In genomic region chr3:58539636-58540035, GRCh38 we compare ENCODE assay signal across 18 cellular contexts. TPM values are rescaled to one million over a fixed set of nuclear protein-coding genes. Genes with fewer than 3 reads are reported as not detected.
DNase-seq lines count a peak whose midpoint lies in the region; ATAC-seq, FAIRE-seq and TF ChIP-seq lines count a peak whose summit lies in the region.
"Had no signal": no experiment of that assay in that cellular context is flagged by ENCODE, and none has a peak within 500 bp of the region (broad histone marks: within the 10 kb centered on the region; RNA-seq: fewer than 3 reads in every experiment).

No MANE protein-coding gene starts in this region.

- H3K4me3 ChIP-seq in right lobe of liver (no peak overlapping the region), HepG2 (replicated peaks in 1 of 3; ENCODE audit: insufficient read depth in 1 of 3, low read depth in 2 of 3, low read length in 3 of 3) (no peak overlapping the region), WERI-Rb-1 (ENCODE audit: low read depth, low read length) (no peak overlapping the region)
- H3K4me3 ChIP-seq: A549, BLaER1, GM12878, GM23248 had no signal

- no peak for FAIRE-seq in HepG2 (lab: Jason Lieb, UNC)
- FAIRE-seq in frontal cortex (lab: Jason Lieb, UNC), result no peak
- FAIRE-seq: A549, GM12878 had no signal

- TF ChIP-seq CTCF in right lobe of liver (IDR thresholded peaks at IDR 0.05) (no peak), HepG2 (CRISPR knock-in tag; IDR thresholded peaks at IDR 0.05) (no peak), VCaP (conservative IDR thresholded peaks at IDR 0.05) (no peak), neural crest cell (conservative IDR thresholded peaks at IDR 0.05) (no peak), WERI-Rb-1 (IDR thresholded peaks at IDR 0.05; ENCODE audit: low read depth, low read length) (no peak)

- POLR2A ChIA-PET in HepG2 (lab: Yijun Ruan, JAX), result no interaction called here

- no peaks in the 10 kb centered on the region for H4K20me1 ChIP-seq in HepG2 (ENCODE audit: insufficient read depth, low read length)
- H4K20me1 ChIP-seq: BLaER1 had no signal

- no peaks in the 10 kb centered on the region for H3K9me3 Mint-ChIP-seq in neural crest cell

- peaks cover 0 to 35% (median 14%) of the 10 kb centered on the region in 4 donors for H3K4me1 ChIP-seq in right lobe of liver
- peaks cover 39% of the 10 kb centered on the region for H3K4me1 ChIP-seq in HepG2 (ENCODE audit: insufficient read depth, low read length)
- H3K4me1 ChIP-seq: BLaER1 had no signal

- TF ChIP-seq POLR2A in right lobe of liver (IDR thresholded peaks at IDR 0.05) (no peak), HepG2 (IDR thresholded peaks at IDR 0.05; ENCODE audit: insufficient read depth in 1 of 2, low read depth in 2 of 2, low read length in 2 of 2) (no peak)

- CTCF ChIA-PET in HepG2 (lab: Yijun Ruan, JAX; ENCODE audit: low intra/inter-chr PET ratio, low total read pairs), result no interaction called here

- peaks cover 18% of the 10 kb centered on the region for H3K4me1 Mint-ChIP-seq in neural crest cell
- H3K4me1 Mint-ChIP-seq: CD4-positive, alpha-beta memory T cell had no signal

- H3K27ac ChIP-seq in right lobe of liver, result no peak overlapping the region
- no peak overlapping the region for H3K27ac ChIP-seq in HepG2 (ENCODE audit: extremely low read length, insufficient read depth, low read length)
- H3K27ac ChIP-seq in VCaP, result 0 out of 2 replicates have a peak overlapping the region, but pooled peaks have one; percentile 7
- no peak overlapping the region for H3K27ac ChIP-seq in WERI-Rb-1
- H3K27ac ChIP-seq: A549, BLaER1, GM23248 had no signal

- no peak overlapping the region for H3K9ac ChIP-seq in HepG2 (ENCODE audit: insufficient read depth, low read depth, low read length)
- H3K9ac ChIP-seq: BLaER1, GM23248 had no signal

- in situ Hi-C loops in HepG2 (cut with HindIII; ENCODE audit: extremely low pct_ligation_motif_present, low pct_unique_long_range_greater_than_20kb), result loop anchor here (10.0 kb wide), 1 partner anchor 215 kb away; no protein-coding TSS in a partner anchor

- TF ChIP-seq RAD21 in HepG2 (CRISPR knock-in tag; IDR thresholded peaks at IDR 0.05), result no peak

- H3K4me2 ChIP-seq in HepG2 (ENCODE audit: low read depth, low read length), result no peak overlapping the region
- H3K4me2 ChIP-seq: A549, BLaER1 had no signal

- TF ChIP-seq EP300 in HepG2 (IDR thresholded peaks at IDR 0.05; ENCODE audit: low read depth in 2 of 2, low read length in 2 of 2) (no peak), HepG2 (CRISPR knock-in tag; IDR thresholded peaks at IDR 0.05; ENCODE audit: borderline replicate concordance) (no peak)

- H3K9me3 ChIP-seq in right lobe of liver (no peaks in the 10 kb centered on the region), HepG2 (ENCODE audit: low read length) (no peaks in the 10 kb centered on the region), WERI-Rb-1 (ENCODE audit: severe bottlenecking) (no peaks in the 10 kb centered on the region)
- H3K9me3 ChIP-seq: A549, BLaER1 had no signal

- ATAC-seq in right lobe of liver (no peak), HepG2 (no peak), HG03565 (IDR thresholded peaks at IDR 0.05; ENCODE audit: unreplicated experiment) (no peak)
- ATAC-seq: A549, GM12878, HCT116, Panc1 had no signal

- H3K36me3 Mint-ChIP-seq in neural crest cell (ENCODE audit: low read depth), result no peaks in the 10 kb centered on the region
- H3K36me3 Mint-ChIP-seq: CD4-positive, alpha-beta memory T cell had no signal

- H2AFZ ChIP-seq in HepG2 (ENCODE audit: low read length), result no peak overlapping the region
- H2AFZ ChIP-seq: GM23248 had no signal

- H3K27ac Mint-ChIP-seq in neural crest cell (ENCODE audit: unreplicated experiment), result peak overlapping the region; percentile 36
- H3K27ac Mint-ChIP-seq: CD4-positive, alpha-beta memory T cell had no signal

- WGBS in right lobe of liver (ENCODE audit: insufficient coverage, low coverage, low lambda C conversion rate, missing lambda C conversion rate), result 78% methylated on average over 8 of the region's 9 CpGs
- WGBS in HepG2 (ENCODE audit: low lambda C conversion rate), result 97% methylated on average over 9 of the region's 9 CpGs

- no peaks in the 10 kb centered on the region for H3K79me2 ChIP-seq in HepG2 (ENCODE audit: insufficient read depth, low read length)

- H3K36me3 ChIP-seq in right lobe of liver, result peaks cover 0 to 4% (median under 1%) of the 10 kb centered on the region in 4 donors
- peaks cover 0 to 2% of the 10 kb centered on the region in 2 experiments; a peak in 1 of 5 replicates for H3K36me3 ChIP-seq in HepG2 (replicated peaks in 1 of 2; ENCODE audit: control insufficient read depth in 1 of 2, insufficient read depth in 2 of 2, low read length in 2 of 2)
- H3K36me3 ChIP-seq in WERI-Rb-1, result no peaks in the 10 kb centered on the region
- H3K36me3 ChIP-seq: BLaER1 had no signal

- BruUV-seq in HepG2 (replicated peaks; lab: Mats Ljungman, UMichigan), result no TSS peak

- DNase-seq in right lobe of liver, result peak in 2 of 3 donors; percentile 5 to 10
- no peak for DNase-seq in HepG2 (ENCODE audit: low spot score)
- no peak for DNase-seq in neural crest cell (ENCODE audit: low read depth, low spot score)
- DNase-seq in frontal cortex (ENCODE audit: low spot score in 2 of 2), result no peak
- no peak for DNase-seq in WERI-Rb-1
- DNase-seq: Calu3; CD4-positive, alpha-beta memory T cell; GM23248; NCI-H1092 treated with DMSO at 0.1 percent for 48 hours; NCI-H2081 treated with DMSO at 0.1 percent for 48 hours had no signal

- H3K4me3 Mint-ChIP-seq in neural crest cell, result no peak overlapping the region
- H3K4me3 Mint-ChIP-seq: CD4-positive, alpha-beta memory T cell had no signal

- intact Hi-C loops in right lobe of liver (cut with DNase I) (loop anchor here (10.0 kb wide), 1 partner anchor 225 kb away; no protein-coding TSS in a partner anchor), HepG2 (cut with micrococcal nuclease; ENCODE audit: unreplicated experiment) (loop anchor here (5.0 to 10.0 kb wide), 2 partner anchors 117 to 205 kb away; partner anchors contain the start of gene PXK)

- no peaks in the 10 kb centered on the region for H3K27me3 Mint-ChIP-seq in neural crest cell (ENCODE audit: low read depth)
- H3K27me3 Mint-ChIP-seq: CD4-positive, alpha-beta memory T cell had no signal

- no peaks in the 10 kb centered on the region for H3K27me3 ChIP-seq in right lobe of liver
- no peaks in the 10 kb centered on the region for H3K27me3 ChIP-seq in HepG2 (ENCODE audit: control insufficient read depth in 1 of 2, insufficient read depth in 2 of 2, low read length in 2 of 2)
- H3K27me3 ChIP-seq in WERI-Rb-1 (ENCODE audit: insufficient read depth, low read depth, severe bottlenecking), result no peaks in the 10 kb centered on the region
- H3K27me3 ChIP-seq: BLaER1 had no signal

RNA-seq across cellular contexts. Expression of gene ACOX2, which starts 2.6 kb away (rescaled TPM):
- total RNA-seq in right lobe of liver (100 to 1,000 TPM in 3 of 6 experiments, 10 to 100 TPM in 3; 67.8 to 269 (median 149) TPM), HepG2 (2016; rRNA removed; fragmentation: Illumina TruSeq; extraction: Trizol) (41.1 and 42.6 TPM in 2 replicates), neural crest cell (0.98 and 1.0 TPM in 2 replicates), frontal cortex (1.6 TPM)
- total RNA-seq in HepG2 (2016; cell fraction: cytosol; rRNA removed; fragmentation: Illumina TruSeq; extraction: Trizol; ENCODE audit: low read depth), result 13.1 and 13.7 TPM in 2 replicates
- 39.0 and 39.8 TPM in 2 replicates for total RNA-seq in HepG2 (2016; cell fraction: insoluble cytoplasmic fraction; rRNA removed; fragmentation: Illumina TruSeq; extraction: Trizol)
- total RNA-seq in HepG2 (2016; cell fraction: membrane; rRNA removed; fragmentation: Illumina TruSeq; extraction: Trizol), result 18.6 and 20.4 TPM in 2 replicates
- 48.2 and 48.3 TPM in 2 replicates for total RNA-seq in HepG2 (2016; cell fraction: nucleus; rRNA removed; fragmentation: Illumina TruSeq; extraction: Trizol)
- 98.5 and 105 TPM in 2 replicates for polyA plus RNA-seq in HepG2 (2011; rRNA removed)
- polyA plus RNA-seq in HepG2 (2011; cell fraction: cytosol; rRNA removed), result 49.0 and 60.3 TPM in 2 replicates
- polyA plus RNA-seq in HepG2 (2011; cell fraction: nucleus; rRNA removed), result 306 and 373 TPM in 2 replicates
- 29.8 and 60.1 TPM in 2 replicates for polyA plus RNA-seq in HepG2 (2012)
- 12.5 and 13.1 TPM in 2 replicates for polyA plus RNA-seq in HepG2 (2016; cell fraction: cytosol; fragmentation: Illumina TruSeq; extraction: Trizol; ENCODE audit: low read depth)
- 50.0 and 58.0 TPM in 2 replicates for polyA plus RNA-seq in HepG2 (2016; cell fraction: insoluble cytoplasmic fraction; fragmentation: Illumina TruSeq; extraction: Trizol; ENCODE audit: low read depth)
- 16.6 and 17.1 TPM in 2 replicates for polyA plus RNA-seq in HepG2 (2016; cell fraction: membrane; fragmentation: Illumina TruSeq; extraction: Trizol; ENCODE audit: low read depth)
- 86.5 and 86.8 TPM in 2 replicates for polyA plus RNA-seq in HepG2 (2016; cell fraction: nucleus; fragmentation: Illumina TruSeq; extraction: Trizol; ENCODE audit: insufficient read depth, low read depth)
- 95.4 TPM in 1 of 2 replicates, not detected in the other for polyA minus RNA-seq in HepG2 (2011; rRNA and poly(A)+ RNA removed; ENCODE audit: low replicate concordance)
- 23.3 and 26.9 TPM in 2 replicates for polyA minus RNA-seq in HepG2 (2011; cell fraction: cytosol; rRNA and poly(A)+ RNA removed)
- polyA minus RNA-seq in HepG2 (2011; cell fraction: nucleus; rRNA and poly(A)+ RNA removed), result 86.3 and 110 TPM in 2 replicates
- total RNA-seq: CD4-positive, alpha-beta memory T cell; GM12878 had no signal
- polyA plus RNA-seq: CD4-positive, alpha-beta memory T cell had no signal

RNA-seq across cellular contexts. Expression of gene FAM107A, which starts 37.6 kb away (rescaled TPM):
- 1 to 10 TPM in 3 of 6 experiments, under 1 TPM in 3; 0.33 to 3.6 (median 1.6) TPM for total RNA-seq in right lobe of liver
- total RNA-seq in HepG2 (2016; rRNA removed; fragmentation: Illumina TruSeq; extraction: Trizol), result not detected in 2 replicates
- not detected in 2 replicates for total RNA-seq in HepG2 (2016; cell fraction: cytosol; rRNA removed; fragmentation: Illumina TruSeq; extraction: Trizol; ENCODE audit: low read depth)
- total RNA-seq in HepG2 (2016; cell fraction: insoluble cytoplasmic fraction; rRNA removed; fragmentation: Illumina TruSeq; extraction: Trizol), result not detected in 2 replicates
- not detected in 2 replicates for total RNA-seq in HepG2 (2016; cell fraction: membrane; rRNA removed; fragmentation: Illumina TruSeq; extraction: Trizol)
- total RNA-seq in HepG2 (2016; cell fraction: nucleus; rRNA removed; fragmentation: Illumina TruSeq; extraction: Trizol), result not detected in 2 replicates
- not detected in 2 replicates for polyA plus RNA-seq in HepG2 (2011; rRNA removed)
- not detected in 2 replicates for polyA plus RNA-seq in HepG2 (2011; cell fraction: cytosol; rRNA removed)
- not detected in 2 replicates for polyA plus RNA-seq in HepG2 (2011; cell fraction: nucleus; rRNA removed)
- polyA plus RNA-seq in HepG2 (2012), result 0.13 and 0.62 TPM in 2 replicates
- not detected in 2 replicates for polyA plus RNA-seq in HepG2 (2016; cell fraction: cytosol; fragmentation: Illumina TruSeq; extraction: Trizol; ENCODE audit: low read depth)
- not detected in 2 replicates for polyA plus RNA-seq in HepG2 (2016; cell fraction: insoluble cytoplasmic fraction; fragmentation: Illumina TruSeq; extraction: Trizol; ENCODE audit: low read depth)
- polyA plus RNA-seq in HepG2 (2016; cell fraction: membrane; fragmentation: Illumina TruSeq; extraction: Trizol; ENCODE audit: low read depth), result not detected in 2 replicates
- polyA plus RNA-seq in HepG2 (2016; cell fraction: nucleus; fragmentation: Illumina TruSeq; extraction: Trizol; ENCODE audit: insufficient read depth, low read depth), result not detected in 2 replicates
- polyA minus RNA-seq in HepG2 (2011; rRNA and poly(A)+ RNA removed; ENCODE audit: low replicate concordance), result not detected in 2 replicates
- not detected in 2 replicates for polyA minus RNA-seq in HepG2 (2011; cell fraction: cytosol; rRNA and poly(A)+ RNA removed)
- not detected in 2 replicates for polyA minus RNA-seq in HepG2 (2011; cell fraction: nucleus; rRNA and poly(A)+ RNA removed)
- total RNA-seq in neural crest cell, result 1.6 and 2.3 TPM in 2 replicates
- total RNA-seq in frontal cortex, result 15.5 TPM
- total RNA-seq: Calu3; CD4-positive, alpha-beta memory T cell; GM12878; SK-MEL-5 had no signal
- polyA plus RNA-seq: CD4-positive, alpha-beta memory T cell; GM12878 had no signal

RNA-seq across cellular contexts. Expression of gene KCTD6, which starts 47.7 kb away (rescaled TPM):
- total RNA-seq in right lobe of liver, result 1 to 10 TPM; 4.3 to 9.6 (median 8.0) TPM
- 14.0 and 14.2 TPM in 2 replicates for total RNA-seq in HepG2 (2016; rRNA removed; fragmentation: Illumina TruSeq; extraction: Trizol)
- total RNA-seq in HepG2 (2016; cell fraction: cytosol; rRNA removed; fragmentation: Illumina TruSeq; extraction: Trizol; ENCODE audit: low read depth), result 9.3 and 12.2 TPM in 2 replicates
- 13.2 and 17.0 TPM in 2 replicates for total RNA-seq in HepG2 (2016; cell fraction: insoluble cytoplasmic fraction; rRNA removed; fragmentation: Illumina TruSeq; extraction: Trizol)
- total RNA-seq in HepG2 (2016; cell fraction: membrane; rRNA removed; fragmentation: Illumina TruSeq; extraction: Trizol), result 20.0 and 22.1 TPM in 2 replicates
- 12.3 and 13.2 TPM in 2 replicates for total RNA-seq in HepG2 (2016; cell fraction: nucleus; rRNA removed; fragmentation: Illumina TruSeq; extraction: Trizol)
- polyA plus RNA-seq in HepG2 (2011; rRNA removed), result 12.0 and 13.4 TPM in 2 replicates
- 6.5 and 11.1 TPM in 2 replicates for polyA plus RNA-seq in HepG2 (2011; cell fraction: cytosol; rRNA removed)
- polyA plus RNA-seq in HepG2 (2011; cell fraction: nucleus; rRNA removed), result 7.0 and 14.1 TPM in 2 replicates
- 10.7 and 12.1 TPM in 2 replicates for polyA plus RNA-seq in HepG2 (2012)
- 10.5 and 12.2 TPM in 2 replicates for polyA plus RNA-seq in HepG2 (2016; cell fraction: cytosol; fragmentation: Illumina TruSeq; extraction: Trizol; ENCODE audit: low read depth)
- polyA plus RNA-seq in HepG2 (2016; cell fraction: insoluble cytoplasmic fraction; fragmentation: Illumina TruSeq; extraction: Trizol; ENCODE audit: low read depth), result 19.5 and 23.9 TPM in 2 replicates
- polyA plus RNA-seq in HepG2 (2016; cell fraction: membrane; fragmentation: Illumina TruSeq; extraction: Trizol; ENCODE audit: low read depth), result 17.5 and 18.4 TPM in 2 replicates
- 23.8 and 26.9 TPM in 2 replicates for polyA plus RNA-seq in HepG2 (2016; cell fraction: nucleus; fragmentation: Illumina TruSeq; extraction: Trizol; ENCODE audit: insufficient read depth, low read depth)
- polyA minus RNA-seq in HepG2 (2011; rRNA and poly(A)+ RNA removed; ENCODE audit: low replicate concordance), result 3.9 and 8.0 TPM in 2 replicates
- polyA minus RNA-seq in HepG2 (2011; cell fraction: cytosol; rRNA and poly(A)+ RNA removed), result 4.9 and 5.9 TPM in 2 replicates
- 7.3 and 17.8 TPM in 2 replicates for polyA minus RNA-seq in HepG2 (2011; cell fraction: nucleus; rRNA and poly(A)+ RNA removed)
- total RNA-seq in neural crest cell, result 13.5 and 18.2 TPM in 2 replicates
- total RNA-seq in frontal cortex, result 24.5 TPM

Comparison
In these comparisons a context has a peak if more than half of its experiments do, and no peak if none do; other contexts are left out.
1. DNase-seq: peak in right lobe of liver (2 of 3); none in HepG2 (single experiment), neural crest cell (single experiment), frontal cortex (0 of 2) and WERI-Rb-1 (single experiment).